ENCODE assay signal across 27 cellular contexts in the genomic region with DNA sequence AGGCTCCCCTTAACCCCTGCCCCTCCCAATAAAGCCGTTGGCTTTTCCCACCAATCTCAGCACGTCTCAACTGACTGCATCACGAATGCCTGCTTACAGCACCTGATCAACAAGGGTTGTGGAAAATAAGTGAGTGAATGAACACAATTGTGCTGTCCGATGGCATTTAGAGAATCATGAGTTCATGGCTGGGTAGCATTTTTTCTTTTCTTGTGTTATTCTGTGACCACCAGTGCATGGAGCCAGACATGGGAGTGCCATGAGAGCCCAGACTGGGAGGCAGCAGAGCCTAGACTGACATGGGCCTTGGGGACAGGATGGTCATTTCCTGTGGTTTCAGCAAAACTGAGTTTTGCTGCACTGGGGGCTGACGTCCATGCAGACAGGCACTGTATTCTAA.
DNase-seq lines count a peak whose midpoint lies in the region; ATAC-seq and TF ChIP-seq lines count a peak whose summit lies in the region.
"Had no signal": no experiment of that assay in that cellular context is flagged by ENCODE, and none has a peak within 500 bp of the region (broad histone marks: within the 10 kb centered on the region; RNA-seq: fewer than 3 reads in every experiment).

No MANE protein-coding gene starts in this region.

- peak overlapping the region; percentile 14; the same call in 1 of the 2 replicates for H2BK20ac ChIP-seq in IMR-90 (ENCODE audit: low read depth, low read length)

- dilution Hi-C loops in IMR-90 (cut with HindIII; ENCODE audit: low sequenced_read_pairs, unreplicated experiment) = no loop called here

- no peaks in the 10 kb centered on the region for H4K20me1 ChIP-seq in IMR-90 (ENCODE audit: insufficient read depth, low read length)

- no peak overlapping the region; the same call in 1 of the 2 replicates for H3K14ac ChIP-seq in IMR-90 (replicated peaks; ENCODE audit: low read depth, low read length)

- H3K27me3 ChIP-seq in IMR-90 (ENCODE audit: control insufficient read depth, insufficient read depth, low read length) (no peaks in the 10 kb centered on the region), thyroid gland (no peaks in the 10 kb centered on the region)

- no peak overlapping the region for H3K4me3 Mint-ChIP-seq in mesothelial cell of epicardium
- H3K4me3 Mint-ChIP-seq in effector memory CD8-positive, alpha-beta T cell = no peak overlapping the region
- H3K4me3 Mint-ChIP-seq: CD4-positive, alpha-beta memory T cell had no signal

- H2BK15ac ChIP-seq in IMR-90 (ENCODE audit: low read depth, low read length) = peak overlapping the region; percentile 53; the same call in 1 of the 3 replicates

- H3K9me1 ChIP-seq in IMR-90 (ENCODE audit: insufficient read depth, low read length) = peaks cover 20% of the 10 kb centered on the region

- DNase-seq in IMR-90 (no peak), foreskin melanocyte (peak; percentile 2), mesothelial cell of epicardium (ENCODE audit: low spot score in 2 of 2, unreplicated experiment in 2 of 2) (no peak), thyroid gland (peak; percentile 22 to 59)
- no peak for DNase-seq in effector memory CD8-positive, alpha-beta T cell
- DNase-seq: C1 segment of cervical spinal cord; CD4-positive, alpha-beta memory T cell; COR-L47; DMS79; EL; GDM1; KBM-7; MV-4-11; NCI-H1105; NCI-H146; NCI-H1930; NCI-H2107; NCI-H524 treated with DMSO at 0.1 percent for 48 hours; NCI-H774; NK-92 treated with Interleukin-12 subunit alpha and Interleukin-12 subunit beta, amount 100 ng/mL, for 24 hours; SHP77 had no signal

- no peak for TF ChIP-seq POLR2A in IMR-90 (IDR thresholded peaks at IDR 0.05; ENCODE audit: low read depth, low read length)
- no peak for TF ChIP-seq POLR2A in thyroid gland (IDR thresholded peaks at IDR 0.05)

- H3K79me1 ChIP-seq in IMR-90 (ENCODE audit: low read depth in 1 of 2, low read length in 2 of 2) = no peaks in the 10 kb centered on the region

- H3K18ac ChIP-seq in IMR-90 (ENCODE audit: low read depth, low read length) = no peak overlapping the region

- H3K36me3 ChIP-seq in IMR-90 (ENCODE audit: control insufficient read depth, insufficient read depth, low read length) (no peaks in the 10 kb centered on the region), thyroid gland (no peaks in the 10 kb centered on the region)

- no peak overlapping the region for H3K23ac ChIP-seq in IMR-90 (ENCODE audit: low read depth, low read length)

- no peak overlapping the region; the same call in 1 of the 2 replicates for H4K91ac ChIP-seq in IMR-90 (ENCODE audit: insufficient read depth, low read depth, low read length)

- no peak overlapping the region for H2AK9ac ChIP-seq in IMR-90 (replicated peaks; ENCODE audit: low read depth, low read length, poor library complexity)

- H3K9me3 ChIP-seq in IMR-90 (ENCODE audit: control insufficient read depth, insufficient read depth, low read length) = no peaks in the 10 kb centered on the region
- H3K9me3 ChIP-seq in thyroid gland = no peaks in the 10 kb centered on the region

- no peaks in the 10 kb centered on the region for H3K36me3 Mint-ChIP-seq in mesothelial cell of epicardium
- no peaks in the 10 kb centered on the region for H3K36me3 Mint-ChIP-seq in effector memory CD8-positive, alpha-beta T cell (ENCODE audit: insufficient read depth)
- H3K36me3 Mint-ChIP-seq: CD4-positive, alpha-beta memory T cell had no signal

- H4K5ac ChIP-seq in IMR-90 (ENCODE audit: low read depth, low read length) = no peak overlapping the region

- POLR2A ChIA-PET in IMR-90 (lab: Charles Lee; ENCODE audit: unreplicated experiment) = no interaction called here

- H3K27me3 Mint-ChIP-seq in mesothelial cell of epicardium (ENCODE audit: low read depth) = no peaks in the 10 kb centered on the region
- H3K27me3 Mint-ChIP-seq in effector memory CD8-positive, alpha-beta T cell = no peaks in the 10 kb centered on the region
- H3K27me3 Mint-ChIP-seq: CD4-positive, alpha-beta memory T cell had no signal

- H3K4me3 ChIP-seq in IMR-90 (ENCODE audit: insufficient read depth, low read depth, low read length) (no peak overlapping the region), thyroid gland (replicated peaks in 1 of 3) (no peak overlapping the region)
- H3K4me3 ChIP-seq: GM12878 had no signal

- in situ Hi-C loops in IMR-90 (cut with MboI; ENCODE audit: low sequenced_read_pairs) = no loop called here

- no peak overlapping the region for H3K27ac ChIP-seq in IMR-90 (ENCODE audit: insufficient read depth, low read length)
- no peak overlapping the region for H3K27ac ChIP-seq in thyroid gland
- H3K27ac ChIP-seq: RWPE1 had no signal

- peaks cover 22% of the 10 kb centered on the region for H3K4me1 Mint-ChIP-seq in mesothelial cell of epicardium
- H3K4me1 Mint-ChIP-seq in effector memory CD8-positive, alpha-beta T cell (ENCODE audit: low read depth in 2 of 2) = no peaks in the 10 kb centered on the region
- H3K4me1 Mint-ChIP-seq: CD4-positive, alpha-beta memory T cell had no signal

- H2AFZ ChIP-seq in IMR-90 (replicated peaks; ENCODE audit: low read length, poor library complexity) = peak overlapping the region; percentile 4

- H3K4me1 ChIP-seq in IMR-90 (ENCODE audit: control insufficient read depth, insufficient read depth, low read length) = peaks cover 16% of the 10 kb centered on the region
- peaks cover 12 to 20% of the 10 kb centered on the region in 2 donors for H3K4me1 ChIP-seq in thyroid gland

- no peak overlapping the region for H3K4me2 ChIP-seq in IMR-90 (ENCODE audit: low read depth, low read length)

- peak overlapping the region; percentile 8; the same call in 1 of the 2 replicates for H2AK5ac ChIP-seq in IMR-90 (ENCODE audit: low read depth, low read length)

- H3K56ac ChIP-seq in IMR-90 (ENCODE audit: extremely low read depth, insufficient read depth, low read length) = no peak overlapping the region

- H2BK120ac ChIP-seq in IMR-90 (ENCODE audit: low read depth, low read length) = peak overlapping the region; percentile 4; the same call in 1 of the 2 replicates

- intact Hi-C loops in IMR-90 (cut with micrococcal nuclease) = no loop called here
- intact Hi-C loops in thyroid gland (cut with DNase I) = no loop called here

- H3K9ac ChIP-seq in IMR-90 (ENCODE audit: low read depth, low read length) = no peak overlapping the region

- no TSS peak for BruUV-seq in IMR-90 (replicated peaks; lab: Mats Ljungman, UMichigan)

- peak overlapping the region; percentile 43; the same call in 1 of the 2 replicates for H3K4ac ChIP-seq in IMR-90 (ENCODE audit: low read depth, low read length)

- no peak overlapping the region for H4K8ac ChIP-seq in IMR-90 (ENCODE audit: low read depth in 2 of 2, low read length in 2 of 2)

- CTCF ChIA-PET in IMR-90 (lab: Yijun Ruan, JAX) = no interaction called here

- H3K9me3 Mint-ChIP-seq in mesothelial cell of epicardium = peaks cover 3% of the 10 kb centered on the region
- peaks cover 0 to 8% of the 10 kb centered on the region in 2 donors for H3K9me3 Mint-ChIP-seq in effector memory CD8-positive, alpha-beta T cell

- no peak for ATAC-seq in IMR-90 (ENCODE audit: low read depth)
- ATAC-seq in HG03280 (IDR thresholded peaks at IDR 0.05; ENCODE audit: unreplicated experiment) = no peak
- no peak for ATAC-seq in HG03039 (IDR thresholded peaks at IDR 0.05; ENCODE audit: unreplicated experiment)
- ATAC-seq in HG02981 (IDR thresholded peaks at IDR 0.05; ENCODE audit: unreplicated experiment) = no peak
- ATAC-seq in effector memory CD8-positive, alpha-beta T cell (replicated peaks) = no peak
- ATAC-seq: GM12878, HepG2 had no signal

- TF ChIP-seq RAD21 in IMR-90 (IDR thresholded peaks at IDR 0.05; ENCODE audit: low read length) = no peak

- H2BK5ac ChIP-seq in IMR-90 (ENCODE audit: low read depth, low read length, poor library complexity, severe bottlenecking) = no peak overlapping the region

- peak overlapping the region; percentile 40 for H3K27ac Mint-ChIP-seq in mesothelial cell of epicardium
- no peak overlapping the region for H3K27ac Mint-ChIP-seq in effector memory CD8-positive, alpha-beta T cell
- H3K27ac Mint-ChIP-seq: CD4-positive, alpha-beta memory T cell had no signal

- TF ChIP-seq CTCF in IMR-90 (conservative IDR thresholded peaks at IDR 0.05; ENCODE audit: low read depth, low read length) = no peak
- TF ChIP-seq CTCF in mesothelial cell of epicardium (IDR thresholded peaks at IDR 0.05; ENCODE audit: unreplicated experiment) = no peak
- TF ChIP-seq CTCF in thyroid gland (IDR thresholded peaks at IDR 0.05) = no peak

- 89% methylated on average over 1 of the region's 5 CpGs; no CpG with 5 or more reads in 1 of the 2 experiments for WGBS in IMR-90 (ENCODE audit: extremely low coverage in 2 of 2, insufficient read length in 1 of 2), 2 experiments
- WGBS in thyroid gland, 2 donors = 35 to 47% methylated on average over 5 of the region's 5 CpGs

TF ChIP-seq in IMR-90, 13 proteins besides CTCF, POLR2A, EP300 and RAD21:
- TF ChIP-seq CHD1 (IDR thresholded peaks at IDR 0.05; ENCODE audit: low read depth, low read length) (no peak), MXI1 (IDR thresholded peaks at IDR 0.05; ENCODE audit: borderline replicate concordance, low read depth, low read length) (no peak), MAZ (IDR thresholded peaks at IDR 0.05; ENCODE audit: borderline replicate concordance, low read depth, low read length) (no peak), NFE2L2 (IDR thresholded peaks at IDR 0.05; ENCODE audit: low read depth, low read length) (no peak), BHLHE40 (IDR thresholded peaks at IDR 0.05; ENCODE audit: low read depth, low read length) (no peak), SMC3 (IDR thresholded peaks at IDR 0.05; ENCODE audit: low read depth, low read length) (no peak)
- TF ChIP-seq, protein P1, sequence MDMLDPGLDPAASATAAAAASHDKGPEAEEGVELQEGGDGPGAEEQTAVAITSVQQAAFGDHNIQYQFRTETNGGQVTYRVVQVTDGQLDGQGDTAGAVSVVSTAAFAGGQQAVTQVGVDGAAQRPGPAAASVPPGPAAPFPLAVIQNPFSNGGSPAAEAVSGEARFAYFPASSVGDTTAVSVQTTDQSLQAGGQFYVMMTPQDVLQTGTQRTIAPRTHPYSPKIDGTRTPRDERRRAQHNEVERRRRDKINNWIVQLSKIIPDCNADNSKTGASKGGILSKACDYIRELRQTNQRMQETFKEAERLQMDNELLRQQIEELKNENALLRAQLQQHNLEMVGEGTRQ (IDR thresholded peaks at IDR 0.05; ENCODE audit: low read depth, low read length) = no peak

Comparison
In these comparisons a context has a peak if more than half of its experiments do, and no peak if none do; other contexts are left out.
1. DNase-seq: peak in foreskin melanocyte (single experiment) and thyroid gland (2 of 2); none in IMR-90 (single experiment), mesothelial cell of epicardium (0 of 2) and effector memory CD8-positive, alpha-beta T cell (0 of 3).